ENCODE assay signal across 17 cellular contexts in the genomic region with DNA sequence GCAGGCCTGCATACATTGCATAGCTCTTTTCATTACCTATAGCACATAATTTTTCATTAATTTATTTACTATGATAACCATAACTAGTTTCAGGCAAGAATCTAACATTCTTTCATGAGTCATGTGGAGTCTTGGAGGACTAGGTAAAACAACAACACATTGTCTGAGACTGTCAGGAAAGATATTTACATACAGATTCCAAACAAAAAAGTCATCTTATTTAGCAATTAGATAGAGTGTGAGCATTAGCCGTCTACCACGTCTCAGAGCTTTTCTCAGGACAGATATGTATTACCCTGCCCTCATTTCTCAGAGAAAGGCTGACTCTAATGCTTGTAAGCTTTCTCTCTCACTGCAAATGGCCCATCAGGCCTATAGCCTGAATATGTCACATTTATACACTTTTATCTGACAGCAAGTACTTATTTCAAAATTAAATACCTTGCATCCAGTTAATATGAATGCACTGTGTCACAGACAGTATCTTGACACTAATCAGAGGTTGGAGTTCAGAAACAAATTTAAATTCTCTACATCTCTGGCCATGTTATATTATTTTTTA.
DNase-seq lines count a peak whose midpoint lies in the region; TF ChIP-seq lines count a peak whose summit lies in the region.
"Had no signal": no experiment of that assay in that cellular context is flagged by ENCODE, and none has a peak within 500 bp of the region (broad histone marks: within the 10 kb centered on the region; RNA-seq: fewer than 3 reads in every experiment).

No MANE protein-coding gene starts in this region.

- H3K4me3 ChIP-seq in retinal pigment epithelial cell (ENCODE audit: low read length), result no peak overlapping the region
- H3K4me3 ChIP-seq: GM12878, uterus had no signal

- TF ChIP-seq CTCF in retinal pigment epithelial cell (conservative IDR thresholded peaks at IDR 0.05; ENCODE audit: low read depth, low read length) (no peak), GM20000 (IDR thresholded peaks at IDR 0.05; ENCODE audit: extremely low read depth, missing control alignments) (no peak)

- DNase-seq in HPDE6-E6E7 (ENCODE audit: extremely low spot score) (peak; percentile 41), SW 1271 (lab: John Stamatoyannopoulos, UW) (peak; percentile 4 to 50), foreskin melanocyte (peak; percentile 50), retinal pigment epithelial cell (ENCODE audit: low read depth) (peak; percentile 75), GM20000 (ENCODE audit: low spot score) (no peak), LoVo (ENCODE audit: low spot score) (no peak), HCEC 1CT (no peak), iPS-NIHi7 (ENCODE audit: extremely low spot score) (no peak)
- DNase-seq: activated CD4-positive, alpha-beta T cell treated with anti-CD3 and anti-CD28 coated beads, Interleukin-2, amount 50 U/mL, for 1 hour; activated CD8-positive, alpha-beta memory T cell treated with anti-CD3 and anti-CD28 coated beads, Interleukin-2, amount 50 U/mL, for 48 hours; activated naive CD4-positive, alpha-beta T cell; cortex of kidney; NCI-H146; small intestine; stimulated activated CD4-positive, alpha-beta T cell treated with anti-CD3 and anti-CD28 coated beads, Interleukin-4, amount 100 ng/mL, for 24 hours; uterus had no signal

Comparison
In these comparisons a context has a peak if more than half of its experiments do, and no peak if none do; other contexts are left out.
1. DNase-seq: peak in HPDE6-E6E7 (single experiment), SW 1271 (2 of 2), foreskin melanocyte (single experiment) and retinal pigment epithelial cell (single experiment); none in GM20000 (single experiment), LoVo (single experiment), HCEC 1CT (single experiment) and iPS-NIHi7 (single experiment).